In genomic region chr3:52507359-52507758, GRCh38 we compare ENCODE assay signal across 15 cellular contexts. TPM values are rescaled to one million over a fixed set of nuclear protein-coding genes. Genes with fewer than 3 reads are reported as not detected.
DNase-seq lines count a peak whose midpoint lies in the region; ATAC-seq and TF ChIP-seq lines count a peak whose summit lies in the region.
"Had no signal": no experiment of that assay in that cellular context is flagged by ENCODE, and none has a peak within 500 bp of the region (broad histone marks: within the 10 kb centered on the region; RNA-seq: fewer than 3 reads in every experiment).

No MANE protein-coding gene starts in this region.

- CTCF ChIA-PET in HCT116 (lab: Charles Lee) = no interaction called here

- no peaks in the 10 kb centered on the region for H4K20me1 ChIP-seq in HCT116 (ENCODE audit: insufficient read depth)

- intact Hi-C loops in HCT116 (cut with micrococcal nuclease) = no loop called here

- BruUV-seq in HCT116 (replicated peaks; lab: Mats Ljungman, UMichigan) = no TSS peak

- no peak for TF ChIP-seq RAD21 in HCT116 (IDR thresholded peaks at IDR 0.05; ENCODE audit: low read depth)

- no peak overlapping the region for H3K4me3 ChIP-seq in HCT116 (replicated peaks in 1 of 2; ENCODE audit: low read depth in 1 of 2, low read length in 2 of 2)
- H3K4me3 ChIP-seq in SJCRH30 = no peak overlapping the region
- no peak overlapping the region for H3K4me3 ChIP-seq in fibroblast of mammary gland (ENCODE audit: control insufficient read depth, low read depth, low read length)
- no peak overlapping the region for H3K4me3 ChIP-seq in skeletal muscle satellite cell (ENCODE audit: low read length)
- H3K4me3 ChIP-seq: transverse colon had no signal

- H3K9me2 ChIP-seq in HCT116 (ENCODE audit: insufficient read depth) = no peaks in the 10 kb centered on the region

- RAD21 ChIA-PET in HCT116 (lab: Charles Lee; ENCODE audit: low non-redundant PET in 1 of 2, low total read pairs in 2 of 2, uncharacterized antibody in 2 of 2, unreplicated experiment in 2 of 2) = no interaction called here

- H3K9ac ChIP-seq in HCT116 (ENCODE audit: low read length) (no peak overlapping the region), skeletal muscle satellite cell (ENCODE audit: low read depth, low read length) (no peak overlapping the region)

- peak; percentile 27; the same call in 1 of the 2 replicates for ATAC-seq in HCT116

- no peak overlapping the region for H2AFZ ChIP-seq in HCT116 (ENCODE audit: low read depth, low read length, poor library complexity, severe bottlenecking)

- no peaks in the 10 kb centered on the region for H3K36me3 ChIP-seq in HCT116 (ENCODE audit: control insufficient read depth in 1 of 2, insufficient read depth in 2 of 2, low read length in 2 of 2)
- H3K36me3 ChIP-seq in SJCRH30 = no peaks in the 10 kb centered on the region
- no peaks in the 10 kb centered on the region for H3K36me3 ChIP-seq in skeletal muscle satellite cell (ENCODE audit: insufficient read depth, low read length)
- H3K36me3 ChIP-seq: transverse colon had no signal

- no peaks in the 10 kb centered on the region for H3K79me2 ChIP-seq in HCT116 (ENCODE audit: insufficient read depth, low read length)

- H3K27me3 ChIP-seq in HCT116 (ENCODE audit: insufficient read depth, low read length) = no peaks in the 10 kb centered on the region
- peaks cover 17% of the 10 kb centered on the region for H3K27me3 ChIP-seq in SJCRH30
- H3K27me3 ChIP-seq in skeletal muscle satellite cell (ENCODE audit: control insufficient read depth, insufficient read depth, low read length) = peaks cover 32% of the 10 kb centered on the region
- H3K27me3 ChIP-seq: transverse colon had no signal

- POLR2A ChIA-PET in HCT116 (lab: Charles Lee) = no interaction called here

- TF ChIP-seq CTCF in HCT116 (IDR thresholded peaks at IDR 0.05 in 2 of 3, conservative IDR thresholded peaks at IDR 0.05 in 1 of 3; ENCODE audit: borderline replicate concordance in 1 of 3, insufficient read depth in 1 of 3, low read depth in 2 of 3, low read length in 2 of 3) (no peak), fibroblast of mammary gland (conservative IDR thresholded peaks at IDR 0.05; ENCODE audit: control insufficient read depth, insufficient read depth, low read depth, low read length) (no peak)

- peaks cover 3 to 9% of the 10 kb centered on the region in 2 experiments; a peak in 2 of 4 replicates for H3K4me1 ChIP-seq in HCT116 (ENCODE audit: control insufficient read depth in 1 of 2, insufficient read depth in 2 of 2, low read length in 2 of 2)
- peaks cover 12% of the 10 kb centered on the region for H3K4me1 ChIP-seq in SJCRH30
- H3K4me1 ChIP-seq in skeletal muscle satellite cell (ENCODE audit: control insufficient read depth, insufficient read depth, low read length) = peaks cover 14% of the 10 kb centered on the region
- H3K4me1 ChIP-seq: transverse colon had no signal

- TF ChIP-seq POLR2A in HCT116 (IDR thresholded peaks at IDR 0.05; ENCODE audit: borderline replicate concordance, extremely low read depth, insufficient read depth, insufficient read length) = no peak

- H3K9me3 ChIP-seq in HCT116 (ENCODE audit: control insufficient read depth in 1 of 2, insufficient read depth in 1 of 2, low read depth in 1 of 2, low read length in 2 of 2) (no peaks in the 10 kb centered on the region), SJCRH30 (replicated peaks) (no peaks in the 10 kb centered on the region), skeletal muscle satellite cell (replicated peaks; ENCODE audit: low read length) (no peaks in the 10 kb centered on the region)
- H3K9me3 ChIP-seq: transverse colon had no signal

- no peak for DNase-seq in HCT116 (ENCODE audit: low read depth, low spot score)
- peak; percentile 81 to 85 for DNase-seq in SJCRH30
- peak; percentile 69 for DNase-seq in fibroblast of mammary gland (ENCODE audit: low read depth)
- DNase-seq in activated CD4-positive, alpha-beta T cell treated with anti-CD3 and anti-CD28 coated beads for 4 hours = no peak
- DNase-seq in stimulated activated naive CD4-positive, alpha-beta T cell treated with Interleukin-2 at 50 U/mL for 16 hours (lab: John Stamatoyannopoulos, UW) = no peak
- DNase-seq in RPMI8226 = no peak
- no peak for DNase-seq in activated naive CD4-positive, alpha-beta T cell treated with anti-CD3 and anti-CD28 coated beads, Interleukin-2, amount 50 U/mL, for 16 hours
- DNase-seq: activated CD8-positive, alpha-beta memory T cell treated with anti-CD3 and anti-CD28 coated beads for 24 hours; cerebellar nuclear complex; GOT3; KG1; NCI-H2081; small intestine; transverse colon had no signal

- no peak overlapping the region for H3K4me2 ChIP-seq in HCT116 (ENCODE audit: low read length)
- H3K4me2 ChIP-seq in skeletal muscle satellite cell (ENCODE audit: low read length) = peak overlapping the region; percentile 54

- H3K27ac ChIP-seq in HCT116 (ENCODE audit: low read depth, low read length) (no peak overlapping the region), SJCRH30 (no peak overlapping the region)
- H3K27ac ChIP-seq: transverse colon had no signal

TF ChIP-seq in HCT116, 20 proteins besides CTCF, POLR2A, EP300 and RAD21:
- no peak for TF ChIP-seq SRF (IDR thresholded peaks at IDR 0.05; ENCODE audit: low read depth)
TF ChIP-seq in HCT116: peak in this region for 0.

RNA-seq across cellular contexts. Expression of gene STAB1, which starts 12.2 kb away (rescaled TPM):
- 0.44 TPM for total RNA-seq in HCT116 (2021; ENCODE audit: unreplicated experiment)
- polyA plus RNA-seq in HCT116 (2012) = 0.12 TPM in 1 of 2 replicates, not detected in the other
- total RNA-seq in SJCRH30 (2014; rRNA removed; shearing (Covaris generic)) = not detected in 2 replicates
- total RNA-seq in skeletal muscle satellite cell (2012; rRNA removed) = under 0.01 TPM in 2 replicates

RNA-seq across cellular contexts. Expression of gene NT5DC2, which starts 26.3 kb away (rescaled TPM):
- total RNA-seq in HCT116 (2021; ENCODE audit: unreplicated experiment) = 125 TPM
- 111 and 112 TPM in 2 replicates for polyA plus RNA-seq in HCT116 (2012)
- 140 and 152 TPM in 2 replicates for total RNA-seq in SJCRH30 (2014; rRNA removed; shearing (Covaris generic))
- 44.1 and 64.9 TPM in 2 replicates for total RNA-seq in skeletal muscle satellite cell (2012; rRNA removed)

RNA-seq across cellular contexts. Expression of gene UQCC5, which starts 29.0 kb away (rescaled TPM):
- total RNA-seq in HCT116 (2021; ENCODE audit: unreplicated experiment) = 14.1 TPM
- 50.0 and 58.6 TPM in 2 replicates for polyA plus RNA-seq in HCT116 (2012)
- total RNA-seq in SJCRH30 (2014; rRNA removed; shearing (Covaris generic)) = 12.7 and 13.2 TPM in 2 replicates
- total RNA-seq in skeletal muscle satellite cell (2012; rRNA removed) = 2.4 and 9.4 TPM in 2 replicates

RNA-seq across cellular contexts. Expression of gene NISCH, which starts 52.0 kb away (rescaled TPM):
- total RNA-seq in HCT116 (2021; ENCODE audit: unreplicated experiment) = 72.8 TPM
- polyA plus RNA-seq in HCT116 (2012) = 54.7 and 58.3 TPM in 2 replicates
- total RNA-seq in SJCRH30 (2014; rRNA removed; shearing (Covaris generic)) = 32.8 and 43.5 TPM in 2 replicates
- 40.8 and 46.9 TPM in 2 replicates for total RNA-seq in skeletal muscle satellite cell (2012; rRNA removed)

RNA-seq across cellular contexts. Expression of gene TNNC1, which starts 53.5 kb away (rescaled TPM):
- 2.2 TPM for total RNA-seq in HCT116 (2021; ENCODE audit: unreplicated experiment)
- 6.1 and 7.1 TPM in 2 replicates for polyA plus RNA-seq in HCT116 (2012)
- total RNA-seq in SJCRH30 (2014; rRNA removed; shearing (Covaris generic)) = 8.5 and 10.5 TPM in 2 replicates
- 185 TPM in 1 of 2 replicates, not detected in the other for total RNA-seq in skeletal muscle satellite cell (2012; rRNA removed)

Comparison
In these comparisons a context has a peak if more than half of its experiments do, and no peak if none do; other contexts are left out.
1. DNase-seq: peak in SJCRH30 (2 of 2) and fibroblast of mammary gland (single experiment); none in HCT116 (single experiment), activated CD4-positive, alpha-beta T cell treated with anti-CD3 and anti-CD28 coated beads for 4 hours (0 of 2), stimulated activated naive CD4-positive, alpha-beta T cell treated with Interleukin-2 at 50 U/mL for 16 hours (single experiment), RPMI8226 (single experiment) and activated naive CD4-positive, alpha-beta T cell treated with anti-CD3 and anti-CD28 coated beads, Interleukin-2, amount 50 U/mL, for 16 hours (single experiment).